8 cellular contexts compared by ENCODE assay signal in genomic region chr7:158782638-158783490, GRCh38. TPM values are rescaled to one million over a fixed set of nuclear protein-coding genes. Genes with fewer than 3 reads are reported as not detected.
DNase-seq lines count a peak whose midpoint lies in the region; ATAC-seq and TF ChIP-seq lines count a peak whose summit lies in the region.

No MANE protein-coding gene starts in this region.

- H3K9me3 ChIP-seq in left lung (no peaks in the 10 kb centered on the region), uterus (no peaks in the 10 kb centered on the region), neuronal stem cell (replicated peaks in 1 of 2; ENCODE audit: control insufficient read depth in 2 of 2, insufficient read depth in 1 of 2, low read depth in 1 of 2, low read length in 2 of 2) (peaks cover 0 to 15% of the 10 kb centered on the region in 2 donors)

- no peak overlapping the region for H3K9ac ChIP-seq in neuronal stem cell (ENCODE audit: low read depth, low read length, poor library complexity)

- CTCF ChIA-PET in BJ (lab: Yijun Ruan, JAX), result interaction anchor here (0.6 to 2.1 kb wide), 7 partner anchors 11 to 403 kb away, joined by 3 to 7 read pairs (median 4); no protein-coding TSS in a partner anchor

- POLR2A ChIA-PET in BJ (lab: Charles Lee), result no interaction called here

- H3K27me3 ChIP-seq in BJ (ENCODE audit: control insufficient read depth, insufficient read depth, low read length), result no peaks in the 10 kb centered on the region
- H3K27me3 ChIP-seq in left lung, result no peaks in the 10 kb centered on the region
- H3K27me3 ChIP-seq in uterus, result no peaks in the 10 kb centered on the region
- H3K27me3 ChIP-seq in neuronal stem cell (ENCODE audit: control insufficient read depth in 3 of 3, insufficient read depth in 3 of 3, low read depth in 1 of 3, low read length in 3 of 3), result no peaks in the 10 kb centered on the region

- intact Hi-C loops in left lung (cut with DNase I) (no loop called here), uterus (cut with DNase I; ENCODE audit: low total_unique reads) (no loop called here)

- H4K91ac ChIP-seq in neuronal stem cell (ENCODE audit: low read depth, low read length, poor library complexity), result no peak overlapping the region

- H3K23ac ChIP-seq in neuronal stem cell (ENCODE audit: low read depth, low read length, poor library complexity), result no peak overlapping the region

- peak; percentile 41; the same call in 1 of the 2 replicates for TF ChIP-seq CTCF in BJ (IDR thresholded peaks at IDR 0.05; ENCODE audit: insufficient read depth, low read depth, low read length)
- TF ChIP-seq CTCF in left lung (IDR thresholded peaks at IDR 0.05), result peak; percentile 12 to 13
- TF ChIP-seq CTCF in uterus (IDR thresholded peaks at IDR 0.05), result peak; percentile 23 to 71 (median 46)

- no peak overlapping the region for H3K4ac ChIP-seq in neuronal stem cell (ENCODE audit: low read length)

- H3K18ac ChIP-seq in neuronal stem cell (ENCODE audit: low read length), result no peak overlapping the region

- H3K4me2 ChIP-seq in neuronal stem cell (ENCODE audit: insufficient read depth, low read length, poor library complexity, severe bottlenecking), result no peak overlapping the region

- H2AK5ac ChIP-seq in neuronal stem cell (ENCODE audit: low read depth, low read length), result no peak overlapping the region

- no peak overlapping the region for H4K8ac ChIP-seq in neuronal stem cell (ENCODE audit: low read depth, low read length)

- no CpG with 5 or more reads among the region's 21 CpGs for WGBS in neuronal stem cell (ENCODE audit: extremely low coverage in 2 of 2, insufficient read length in 2 of 2, insufficient replicate concordance in 1 of 2), 2 donors

- H3K4me3 ChIP-seq in BJ (ENCODE audit: low read depth, low read length) (no peak overlapping the region), left lung (no peak overlapping the region), uterus (no peak overlapping the region), neuronal stem cell (ENCODE audit: low read length in 2 of 2) (no peak overlapping the region)

- no peak overlapping the region for H2BK12ac ChIP-seq in neuronal stem cell (ENCODE audit: low read length)

- no peaks in the 10 kb centered on the region for H3K79me1 ChIP-seq in neuronal stem cell (ENCODE audit: low read depth, low read length)

- in situ Hi-C loops in KBM-7 (cut with MboI; ENCODE audit: low pct_unique_long_range_greater_than_20kb, low sequenced_read_pairs), result no loop called here

- H2BK15ac ChIP-seq in neuronal stem cell (ENCODE audit: low read length), result no peak overlapping the region

- H3K36me3 ChIP-seq in BJ (ENCODE audit: control insufficient read depth, insufficient read depth, low read length) (peaks cover 14% of the 10 kb centered on the region), left lung (peaks cover 0 to 56% of the 10 kb centered on the region in 2 donors), uterus (no peaks in the 10 kb centered on the region), neuronal stem cell (replicated peaks in 1 of 2; ENCODE audit: control insufficient read depth in 2 of 2, insufficient read depth in 2 of 2, low read length in 2 of 2) (peaks cover 24 to 47% of the 10 kb centered on the region in 2 donors)

- H2BK5ac ChIP-seq in neuronal stem cell (ENCODE audit: low read length), result no peak overlapping the region

- H3K4me1 ChIP-seq in left lung (peaks cover 0 to 4% of the 10 kb centered on the region in 2 donors), uterus (peaks cover 6 to 8% of the 10 kb centered on the region in 2 donors), neuronal stem cell (ENCODE audit: control insufficient read depth in 2 of 2, insufficient read depth in 1 of 2, low read depth in 1 of 2, low read length in 2 of 2) (no peaks in the 10 kb centered on the region)

- no peak overlapping the region for H2BK120ac ChIP-seq in neuronal stem cell (ENCODE audit: low read depth, low read length)

- peak; percentile 68 for ATAC-seq in left lung

- TF ChIP-seq POLR2A in uterus (IDR thresholded peaks at IDR 0.05), result peak in 1 of 2 donors; percentile 29

- peak overlapping the region in 1 of 2 donors; percentile 53 for H3K27ac ChIP-seq in left lung
- peak overlapping the region; percentile 62 to 85 for H3K27ac ChIP-seq in uterus
- H3K27ac ChIP-seq in neuronal stem cell (replicated peaks; ENCODE audit: low read length), result no peak overlapping the region

- peak; percentile 16 for DNase-seq in BJ (ENCODE audit: low read depth)
- peak; percentile 23 for DNase-seq in KBM-7
- peak; percentile 35 for DNase-seq in cerebellar cortex (ENCODE audit: low spot score)
- DNase-seq in left lung, result peak in 1 of 2 donors; percentile 50
- peak; percentile 52 to 65 for DNase-seq in uterus
- DNase-seq in inferior parietal cortex (ENCODE audit: extremely low spot score), result no peak
- DNase-seq in OCI-M2 (lab: John Stamatoyannopoulos, UW; ENCODE audit: unreplicated experiment), result no peak
- DNase-seq in neuronal stem cell (ENCODE audit: low spot score), result no peak

- no peak overlapping the region for H3K14ac ChIP-seq in neuronal stem cell (ENCODE audit: low read length)

- H2AFZ ChIP-seq in neuronal stem cell (ENCODE audit: low read length), result no peak overlapping the region

RNA-seq across cellular contexts. Expression of gene ESYT2, which starts 46.4 kb away (rescaled TPM):
- polyA plus RNA-seq in BJ (2011; rRNA removed), result 49.2 and 63.0 TPM in 2 replicates
- 38.5 and 51.4 TPM in 2 replicates for polyA minus RNA-seq in BJ (2011; rRNA and poly(A)+ RNA removed)
- total RNA-seq in left lung (10 to 100 TPM; 69.7 to 75.7 TPM), uterus (100 to 1,000 TPM in 2 of 4 donors, 10 to 100 TPM in 2; 91.6 to 159 (median 100) TPM)
- 11.4 TPM for polyA plus RNA-seq in neuronal stem cell (2013, experiment 1 of 2)
- polyA plus RNA-seq in neuronal stem cell (2013, experiment 2 of 2), result 11.9 TPM

Comparison
In these comparisons a context has a peak if more than half of its experiments do, and no peak if none do; other contexts are left out.
1. DNase-seq: peak in BJ (single experiment), KBM-7 (single experiment), cerebellar cortex (single experiment) and uterus (2 of 2); none in inferior parietal cortex (single experiment), OCI-M2 (single experiment) and neuronal stem cell (single experiment).
2. Peak in every context shown above with its lines, with median percentiles within 50 percentile points of each other: CTCF ChIP-seq.